8 cellular contexts compared by ENCODE assay signal in the genomic region with DNA sequence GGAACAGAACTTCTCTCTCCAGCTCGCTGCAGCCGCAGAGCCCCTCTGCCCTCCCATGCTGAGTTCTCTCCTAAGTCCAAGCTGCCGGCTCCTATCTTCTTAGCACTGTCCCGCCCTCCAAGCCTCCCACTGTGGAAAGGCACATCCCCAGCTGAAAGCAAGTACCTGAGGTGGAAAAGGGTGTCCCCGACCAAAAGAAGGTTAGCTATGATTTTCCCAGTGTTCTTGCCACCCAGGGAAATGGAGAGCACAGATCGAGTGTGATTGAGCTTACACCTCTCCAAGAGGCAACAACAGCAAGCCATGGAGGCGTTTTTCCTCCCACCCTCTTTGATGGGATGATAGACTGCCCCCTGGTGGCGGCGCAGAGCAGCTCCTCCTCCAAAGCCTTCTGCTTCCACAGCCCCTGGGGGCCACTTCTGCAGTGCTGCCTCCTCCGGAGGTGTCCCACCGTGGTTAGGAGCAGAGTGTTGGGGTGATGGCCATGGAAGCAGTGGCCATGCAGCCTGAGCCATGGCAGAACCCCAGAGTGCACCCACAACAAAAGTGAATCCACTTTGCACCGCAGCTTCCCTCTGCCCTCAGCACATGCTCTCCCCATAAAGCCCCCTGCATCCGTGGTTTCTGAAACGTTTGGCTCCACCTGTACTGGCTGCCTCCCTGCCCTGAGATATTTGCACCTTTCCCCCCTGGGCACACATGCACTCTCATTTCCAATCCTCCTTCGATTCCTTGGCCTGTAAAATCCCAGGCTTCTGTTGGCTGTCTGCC.
DNase-seq lines count a peak whose midpoint lies in the region; ATAC-seq and TF ChIP-seq lines count a peak whose summit lies in the region.

No MANE protein-coding gene starts in this region.

- DNase-seq in 8988T: peak; percentile 61
- DNase-seq in RKO (ENCODE audit: low spot score): peak; percentile 52
- DNase-seq in activated T-helper 2 cell treated with anti-CD3 and anti-CD28 coated beads, Interferon-gamma antibody, Interleukin-2, Interleukin-4, amounts not matched to agents 10 μg/mL and 5 μg/mL and 100 μg/mL, durations not matched to agents 14 hours and 24 hours and 36 hours (ENCODE audit: low spot score): peak; percentile 37
- no peak for DNase-seq in left cardiac atrium
- peak; percentile 83 for DNase-seq in spleen

- TF ChIP-seq POLR2A in spleen (IDR thresholded peaks at IDR 0.05): no peak

- H3K27ac ChIP-seq in spleen: no peak overlapping the region

- 49 to 57% (median 54%) methylated on average over 15 of the region's 15 CpGs for WGBS in spleen, 5 donors

- no peaks in the 10 kb centered on the region for H3K36me3 ChIP-seq in spleen

- H3K27me3 ChIP-seq in spleen (replicated peaks in 1 of 7): no peaks in the 10 kb centered on the region

- TF ChIP-seq CTCF in GM12875 (IDR thresholded peaks at IDR 0.05; ENCODE audit: borderline replicate concordance, insufficient read depth, low read depth, low read length) (peak; percentile 96), spleen (IDR thresholded peaks at IDR 0.05 in 8 of 11, conservative IDR thresholded peaks at IDR 0.05 in 3 of 11) (peak; percentile 4 to 82 (median 68))

- no peaks in the 10 kb centered on the region for H3K9me3 Mint-ChIP-seq in activated T-helper 2 cell treated with anti-CD3 and anti-CD28 coated beads, Interferon-gamma antibody, Interleukin-2, Interleukin-4, amounts not matched to agents 10 μg/mL and 5 μg/mL and 100 μg/mL, durations not matched to agents 14 hours and 24 hours and 36 hours

- no peaks in the 10 kb centered on the region for H3K9me3 ChIP-seq in spleen

- H3K4me1 ChIP-seq in spleen: no peaks in the 10 kb centered on the region

- ATAC-seq in HG03460 (IDR thresholded peaks at IDR 0.05; ENCODE audit: unreplicated experiment) (peak; percentile 64), left cardiac atrium (peak; percentile 29 to 38), HG03378 (IDR thresholded peaks at IDR 0.05; ENCODE audit: unreplicated experiment) (no peak)

- peaks cover 11% of the 10 kb centered on the region for H3K27me3 Mint-ChIP-seq in activated T-helper 2 cell treated with anti-CD3 and anti-CD28 coated beads, Interferon-gamma antibody, Interleukin-2, Interleukin-4, amounts not matched to agents 10 μg/mL and 5 μg/mL and 100 μg/mL, durations not matched to agents 14 hours and 24 hours and 36 hours (ENCODE audit: low read depth)

- H3K4me3 ChIP-seq in GM12875 (ENCODE audit: low read depth, low read length): no peak overlapping the region
- H3K4me3 ChIP-seq in spleen: no peak overlapping the region

- intact Hi-C loops in activated T-helper 2 cell treated with anti-CD3 and anti-CD28 coated beads, Interferon-gamma antibody, Interleukin-2, Interleukin-4, amounts not matched to agents 10 μg/mL and 5 μg/mL and 100 μg/mL, durations not matched to agents 14 hours and 24 hours and 36 hours (cut with micrococcal nuclease): loop anchor here (5.0 kb wide), 1 partner anchor 498 kb away; no protein-coding TSS in a partner anchor
- intact Hi-C loops in left cardiac atrium (cut with DNase I) (no loop called here), spleen (cut with DNase I; ENCODE audit: low total_unique reads) (loop anchor here (10.0 kb wide), 1 partner anchor 495 kb away; no protein-coding TSS in a partner anchor)

- no peak overlapping the region for H3K27ac Mint-ChIP-seq in activated T-helper 2 cell treated with anti-CD3 and anti-CD28 coated beads, Interferon-gamma antibody, Interleukin-2, Interleukin-4, amounts not matched to agents 10 μg/mL and 5 μg/mL and 100 μg/mL, durations not matched to agents 14 hours and 24 hours and 36 hours

- no peaks in the 10 kb centered on the region for H3K36me3 Mint-ChIP-seq in activated T-helper 2 cell treated with anti-CD3 and anti-CD28 coated beads, Interferon-gamma antibody, Interleukin-2, Interleukin-4, amounts not matched to agents 10 μg/mL and 5 μg/mL and 100 μg/mL, durations not matched to agents 14 hours and 24 hours and 36 hours (ENCODE audit: low read depth)

- peaks cover 4% of the 10 kb centered on the region for H3K4me1 Mint-ChIP-seq in activated T-helper 2 cell treated with anti-CD3 and anti-CD28 coated beads, Interferon-gamma antibody, Interleukin-2, Interleukin-4, amounts not matched to agents 10 μg/mL and 5 μg/mL and 100 μg/mL, durations not matched to agents 14 hours and 24 hours and 36 hours (ENCODE audit: low read depth)

- no peak overlapping the region for H3K4me3 Mint-ChIP-seq in activated T-helper 2 cell treated with anti-CD3 and anti-CD28 coated beads, Interferon-gamma antibody, Interleukin-2, Interleukin-4, amounts not matched to agents 10 μg/mL and 5 μg/mL and 100 μg/mL, durations not matched to agents 14 hours and 24 hours and 36 hours (ENCODE audit: low read depth)

Comparison
In these comparisons a context has a peak if more than half of its experiments do, and no peak if none do; other contexts are left out.
1. intact Hi-C loops: an anchor here in activated T-helper 2 cell treated with anti-CD3 and anti-CD28 coated beads, Interferon-gamma antibody, Interleukin-2, Interleukin-4, amounts not matched to agents 10 μg/mL and 5 μg/mL and 100 μg/mL, durations not matched to agents 14 hours and 24 hours and 36 hours (5.0 kb wide) and spleen (10.0 kb wide); none called in left cardiac atrium.